ENCODE assay signal across 14 cellular contexts in genomic region chr7:77823787-77824186, GRCh38. TPM values are rescaled to one million over a fixed set of nuclear protein-coding genes. Genes with fewer than 3 reads are reported as not detected.
A peak's percentile ranks its signal among the peaks of the same experiment; 100 is the strongest.
DNase-seq lines count a peak whose midpoint lies in the region; ATAC-seq, FAIRE-seq and TF ChIP-seq lines count a peak whose summit lies in the region.
"Had no signal": no experiment of that assay in that cellular context is flagged by ENCODE, and none has a peak within 500 bp of the region (broad histone marks: within the 10 kb centered on the region; RNA-seq: fewer than 3 reads in every experiment).

No MANE protein-coding gene starts in this region.

- peaks cover 44% of the 10 kb centered on the region for H3K36me3 Mint-ChIP-seq in activated naive CD8-positive, alpha-beta T cell treated with anti-CD3 and anti-CD28 coated beads, Interleukin-2, amount 50 U/mL, for 24 hours (ENCODE audit: low read depth)
- H3K36me3 Mint-ChIP-seq in activated naive CD8-positive, alpha-beta T cell treated with anti-CD3 and anti-CD28 coated beads for 36 hours, result peaks cover 63% of the 10 kb centered on the region

- H3K27me3 ChIP-seq in Karpas-422 (ENCODE audit: low read length) (no peaks in the 10 kb centered on the region), A673 (replicated peaks; ENCODE audit: insufficient read depth, low read depth, low read length, poor library complexity) (no peaks in the 10 kb centered on the region), HepG2 (ENCODE audit: control insufficient read depth in 1 of 2, insufficient read depth in 2 of 2, low read length in 2 of 2) (no peaks in the 10 kb centered on the region)
- H3K27me3 ChIP-seq: adrenal gland had no signal

- no peak for FAIRE-seq in HepG2 (lab: Jason Lieb, UNC)
- FAIRE-seq: colon had no signal

- TF ChIP-seq CTCF in A673 (conservative IDR thresholded peaks at IDR 0.05; ENCODE audit: low read depth, low read length) (no peak), HepG2 (CRISPR knock-in tag; IDR thresholded peaks at IDR 0.05) (no peak)

- H3K4me1 Mint-ChIP-seq in activated naive CD8-positive, alpha-beta T cell treated with anti-CD3 and anti-CD28 coated beads, Interleukin-2, amount 50 U/mL, for 24 hours, result peaks cover 33% of the 10 kb centered on the region
- H3K4me1 Mint-ChIP-seq in activated naive CD8-positive, alpha-beta T cell treated with anti-CD3 and anti-CD28 coated beads for 36 hours, result peaks cover 12% of the 10 kb centered on the region

- H3K27me3 Mint-ChIP-seq in activated naive CD8-positive, alpha-beta T cell treated with anti-CD3 and anti-CD28 coated beads, Interleukin-2, amount 50 U/mL, for 24 hours, result no peaks in the 10 kb centered on the region
- no peaks in the 10 kb centered on the region for H3K27me3 Mint-ChIP-seq in activated naive CD8-positive, alpha-beta T cell treated with anti-CD3 and anti-CD28 coated beads for 36 hours

- H3K9ac ChIP-seq in Karpas-422 (ENCODE audit: low read length), result peak overlapping the region; percentile 56
- no peak overlapping the region for H3K9ac ChIP-seq in HepG2 (ENCODE audit: insufficient read depth, low read depth, low read length)

- TF ChIP-seq EP300 in HepG2 (IDR thresholded peaks at IDR 0.05; ENCODE audit: low read depth in 2 of 2, low read length in 2 of 2) (no peak), HepG2 (CRISPR knock-in tag; IDR thresholded peaks at IDR 0.05; ENCODE audit: borderline replicate concordance) (no peak)

- H3K9me2 ChIP-seq in Karpas-422 (replicated peaks; ENCODE audit: insufficient read depth, low read length), result no peaks in the 10 kb centered on the region

- peaks cover 75% of the 10 kb centered on the region for H3K4me1 ChIP-seq in Karpas-422 (ENCODE audit: low read length)
- no peaks in the 10 kb centered on the region for H3K4me1 ChIP-seq in A673 (ENCODE audit: insufficient read depth, low read length, poor library complexity, severe bottlenecking)
- H3K4me1 ChIP-seq in HepG2 (ENCODE audit: insufficient read depth, low read length), result no peaks in the 10 kb centered on the region
- H3K4me1 ChIP-seq: adrenal gland had no signal

- H3K27ac Mint-ChIP-seq in activated naive CD8-positive, alpha-beta T cell treated with anti-CD3 and anti-CD28 coated beads, Interleukin-2, amount 50 U/mL, for 24 hours, result peak overlapping the region; percentile 9
- H3K27ac Mint-ChIP-seq in activated naive CD8-positive, alpha-beta T cell treated with anti-CD3 and anti-CD28 coated beads for 36 hours, result no peak overlapping the region

- H2AFZ ChIP-seq in Karpas-422 (ENCODE audit: low read length) (no peak overlapping the region), HepG2 (ENCODE audit: low read length) (no peak overlapping the region)

- intact Hi-C loops in A673 (cut with micrococcal nuclease; ENCODE audit: unreplicated experiment), result no loop called here
- intact Hi-C loops in HepG2 (cut with micrococcal nuclease; ENCODE audit: unreplicated experiment), result no loop called here

- 97% methylated on average over 2 of the region's 2 CpGs for WGBS in HepG2 (ENCODE audit: low lambda C conversion rate)

- no peak for TF ChIP-seq RAD21 in HepG2 (CRISPR knock-in tag; IDR thresholded peaks at IDR 0.05)

- no peak for TF ChIP-seq POLR2A in HepG2 (IDR thresholded peaks at IDR 0.05; ENCODE audit: insufficient read depth in 1 of 2, low read depth in 2 of 2, low read length in 2 of 2)

- H3K4me2 ChIP-seq in Karpas-422 (ENCODE audit: low read depth, low read length, poor library complexity, severe bottlenecking) (peak overlapping the region; percentile 82), HepG2 (ENCODE audit: low read depth, low read length) (no peak overlapping the region)

- no peak for DNase-seq in activated naive CD8-positive, alpha-beta T cell treated with anti-CD3 and anti-CD28 coated beads, Interleukin-2, amount 50 U/mL, for 24 hours
- DNase-seq in activated naive CD8-positive, alpha-beta T cell treated with anti-CD3 and anti-CD28 coated beads for 36 hours, result no peak
- no peak for DNase-seq in Karpas-422
- no peak for DNase-seq in HuH-7 (ENCODE audit: low spot score)
- DNase-seq in A673 (ENCODE audit: low spot score), result no peak
- no peak for DNase-seq in HepG2 (ENCODE audit: low spot score)
- DNase-seq: adrenal gland, H7, NCI-H446 treated with DMSO at 0.1 percent for 48 hours had no signal

- H4K20me1 ChIP-seq in Karpas-422 (ENCODE audit: insufficient read depth, low read depth, low read length) (no peaks in the 10 kb centered on the region), HepG2 (ENCODE audit: insufficient read depth, low read length) (no peaks in the 10 kb centered on the region)

- no peak for ATAC-seq in activated naive CD8-positive, alpha-beta T cell treated with anti-CD3 and anti-CD28 coated beads, Interleukin-2, amount 50 U/mL, for 24 hours
- ATAC-seq in GM21786 (IDR thresholded peaks at IDR 0.05; ENCODE audit: unreplicated experiment) (peak; percentile 29), HepG2 (no peak), GM19455 (IDR thresholded peaks at IDR 0.05; ENCODE audit: unreplicated experiment) (no peak)
- ATAC-seq: activated CD4-positive, CD25-positive, alpha-beta regulatory T cell treated with anti-CD3 and anti-CD28 coated beads, Interleukin-2, amount 50 U/mL, for 24 hours; esophagus mucosa had no signal

- H3K79me2 ChIP-seq in Karpas-422 (ENCODE audit: low read length) (peaks cover 92% of the 10 kb centered on the region), HepG2 (ENCODE audit: insufficient read depth, low read length) (peaks cover 7% of the 10 kb centered on the region)

- H3K27ac ChIP-seq in Karpas-422 (ENCODE audit: low read length), result peak overlapping the region; percentile 99
- H3K27ac ChIP-seq in A673 (ENCODE audit: low read depth, low read length, poor library complexity, severe bottlenecking), result no peak overlapping the region
- no peak overlapping the region for H3K27ac ChIP-seq in HepG2 (ENCODE audit: extremely low read length, insufficient read depth, low read length)
- H3K27ac ChIP-seq: adrenal gland had no signal

- peaks cover 19% of the 10 kb centered on the region for H3K36me3 ChIP-seq in Karpas-422 (ENCODE audit: insufficient read depth, low read length)
- H3K36me3 ChIP-seq in A673 (ENCODE audit: insufficient read depth, low read length, poor library complexity, severe bottlenecking), result no peaks in the 10 kb centered on the region
- H3K36me3 ChIP-seq in HepG2 (replicated peaks in 1 of 2; ENCODE audit: control insufficient read depth in 1 of 2, insufficient read depth in 2 of 2, low read length in 2 of 2), result no peaks in the 10 kb centered on the region
- H3K36me3 ChIP-seq: adrenal gland had no signal

- peaks cover 55% of the 10 kb centered on the region for H3K9me3 Mint-ChIP-seq in activated naive CD8-positive, alpha-beta T cell treated with anti-CD3 and anti-CD28 coated beads, Interleukin-2, amount 50 U/mL, for 24 hours
- H3K9me3 Mint-ChIP-seq in activated naive CD8-positive, alpha-beta T cell treated with anti-CD3 and anti-CD28 coated beads for 36 hours, result peaks cover 42% of the 10 kb centered on the region

- BruUV-seq in A673 (replicated peaks; lab: Mats Ljungman, UMichigan), result no TSS peak
- BruUV-seq in HepG2 (replicated peaks; lab: Mats Ljungman, UMichigan), result no TSS peak

- H3K9me3 ChIP-seq in Karpas-422 (ENCODE audit: low read length) (peaks cover 5% of the 10 kb centered on the region; the same call in 1 of the 2 replicates), A673 (ENCODE audit: low read depth, low read length, poor library complexity, severe bottlenecking) (peaks cover 35% of the 10 kb centered on the region), HepG2 (ENCODE audit: low read length) (peaks cover 25% of the 10 kb centered on the region)

- POLR2A ChIA-PET in A673 (lab: Charles Lee; ENCODE audit: low non-redundant PET) (no interaction called here), HepG2 (lab: Yijun Ruan, JAX) (no interaction called here)

- H3K4me3 ChIP-seq in Karpas-422 (ENCODE audit: low read length) (peak overlapping the region; percentile 58), A673 (ENCODE audit: low read depth, low read length, poor library complexity, severe bottlenecking) (no peak overlapping the region), HepG2 (replicated peaks in 1 of 3; ENCODE audit: insufficient read depth in 1 of 3, low read depth in 2 of 3, low read length in 3 of 3) (no peak overlapping the region)
- H3K4me3 ChIP-seq: adrenal gland had no signal

- in situ Hi-C loops in HepG2 (cut with HindIII; ENCODE audit: extremely low pct_ligation_motif_present, low pct_unique_long_range_greater_than_20kb), result no loop called here

- CTCF ChIA-PET in A673 (lab: Charles Lee) (no interaction called here), HepG2 (lab: Yijun Ruan, JAX; ENCODE audit: low intra/inter-chr PET ratio, low total read pairs) (no interaction called here)

- peak overlapping the region; percentile 20 for H3K4me3 Mint-ChIP-seq in activated naive CD8-positive, alpha-beta T cell treated with anti-CD3 and anti-CD28 coated beads, Interleukin-2, amount 50 U/mL, for 24 hours
- no peak overlapping the region for H3K4me3 Mint-ChIP-seq in activated naive CD8-positive, alpha-beta T cell treated with anti-CD3 and anti-CD28 coated beads for 36 hours

RNA-seq across cellular contexts. Expression of gene PHTF2, which starts 25.2 kb away (rescaled TPM):
- 10 to 100 TPM; 21.6 to 23.8 TPM for total RNA-seq in activated naive CD8-positive, alpha-beta T cell treated with anti-CD3 and anti-CD28 coated beads for 36 hours
- 39.3 and 65.7 TPM in 2 replicates for total RNA-seq in Karpas-422 (2014; rRNA removed; shearing (Covaris generic); ENCODE audit: low replicate concordance)
- 34.4 and 36.6 TPM in 2 replicates for total RNA-seq in A673 (2021)
- total RNA-seq in HepG2 (2016; rRNA removed; fragmentation: Illumina TruSeq; extraction: Trizol), result 9.2 and 10.2 TPM in 2 replicates
- 1.7 and 2.2 TPM in 2 replicates for total RNA-seq in HepG2 (2016; cell fraction: cytosol; rRNA removed; fragmentation: Illumina TruSeq; extraction: Trizol; ENCODE audit: low read depth)
- total RNA-seq in HepG2 (2016; cell fraction: insoluble cytoplasmic fraction; rRNA removed; fragmentation: Illumina TruSeq; extraction: Trizol), result 7.8 and 9.8 TPM in 2 replicates
- total RNA-seq in HepG2 (2016; cell fraction: membrane; rRNA removed; fragmentation: Illumina TruSeq; extraction: Trizol), result 6.1 and 6.8 TPM in 2 replicates
- 13.9 and 15.6 TPM in 2 replicates for total RNA-seq in HepG2 (2016; cell fraction: nucleus; rRNA removed; fragmentation: Illumina TruSeq; extraction: Trizol)
- polyA plus RNA-seq in HepG2 (2011; rRNA removed), result 4.3 and 7.4 TPM in 2 replicates
- polyA plus RNA-seq in HepG2 (2011; cell fraction: cytosol; rRNA removed), result 2.8 and 3.6 TPM in 2 replicates
- polyA plus RNA-seq in HepG2 (2011; cell fraction: nucleus; rRNA removed), result 2.2 and 3.6 TPM in 2 replicates
- polyA plus RNA-seq in HepG2 (2012), result 4.2 and 5.9 TPM in 2 replicates
- 1.4 and 1.7 TPM in 2 replicates for polyA plus RNA-seq in HepG2 (2016; cell fraction: cytosol; fragmentation: Illumina TruSeq; extraction: Trizol; ENCODE audit: low read depth)
- 4.1 and 4.6 TPM in 2 replicates for polyA plus RNA-seq in HepG2 (2016; cell fraction: insoluble cytoplasmic fraction; fragmentation: Illumina TruSeq; extraction: Trizol; ENCODE audit: low read depth)
- 2.7 TPM in 2 replicates for polyA plus RNA-seq in HepG2 (2016; cell fraction: membrane; fragmentation: Illumina TruSeq; extraction: Trizol; ENCODE audit: low read depth)
- 12.9 and 13.8 TPM in 2 replicates for polyA plus RNA-seq in HepG2 (2016; cell fraction: nucleus; fragmentation: Illumina TruSeq; extraction: Trizol; ENCODE audit: insufficient read depth, low read depth)
- 5.8 and 9.3 TPM in 2 replicates for polyA minus RNA-seq in HepG2 (2011; rRNA and poly(A)+ RNA removed; ENCODE audit: low replicate concordance)
- polyA minus RNA-seq in HepG2 (2011; cell fraction: cytosol; rRNA and poly(A)+ RNA removed), result 6.3 and 7.1 TPM in 2 replicates
- 16.0 and 16.5 TPM in 2 replicates for polyA minus RNA-seq in HepG2 (2011; cell fraction: nucleus; rRNA and poly(A)+ RNA removed)

RNA-seq across cellular contexts. Expression of gene TMEM60, which starts 25.6 kb away (rescaled TPM):
- 1 to 10 TPM; 9.2 to 9.8 TPM for total RNA-seq in activated naive CD8-positive, alpha-beta T cell treated with anti-CD3 and anti-CD28 coated beads for 36 hours
- 28.5 and 64.4 TPM in 2 replicates for total RNA-seq in Karpas-422 (2014; rRNA removed; shearing (Covaris generic); ENCODE audit: low replicate concordance)
- total RNA-seq in A673 (2021), result 13.4 and 14.8 TPM in 2 replicates
- total RNA-seq in HepG2 (2016; rRNA removed; fragmentation: Illumina TruSeq; extraction: Trizol), result 25.6 and 26.9 TPM in 2 replicates
- 17.9 and 19.9 TPM in 2 replicates for total RNA-seq in HepG2 (2016; cell fraction: cytosol; rRNA removed; fragmentation: Illumina TruSeq; extraction: Trizol; ENCODE audit: low read depth)
- total RNA-seq in HepG2 (2016; cell fraction: insoluble cytoplasmic fraction; rRNA removed; fragmentation: Illumina TruSeq; extraction: Trizol), result 26.6 and 27.6 TPM in 2 replicates
- 31.1 and 33.1 TPM in 2 replicates for total RNA-seq in HepG2 (2016; cell fraction: membrane; rRNA removed; fragmentation: Illumina TruSeq; extraction: Trizol)
- total RNA-seq in HepG2 (2016; cell fraction: nucleus; rRNA removed; fragmentation: Illumina TruSeq; extraction: Trizol), result 15.4 and 16.4 TPM in 2 replicates
- polyA plus RNA-seq in HepG2 (2011; rRNA removed), result 20.8 and 27.7 TPM in 2 replicates
- polyA plus RNA-seq in HepG2 (2011; cell fraction: cytosol; rRNA removed), result 12.3 and 20.7 TPM in 2 replicates
- 3.3 and 4.4 TPM in 2 replicates for polyA plus RNA-seq in HepG2 (2011; cell fraction: nucleus; rRNA removed)
- 20.8 and 25.5 TPM in 2 replicates for polyA plus RNA-seq in HepG2 (2012)
- polyA plus RNA-seq in HepG2 (2016; cell fraction: cytosol; fragmentation: Illumina TruSeq; extraction: Trizol; ENCODE audit: low read depth), result 18.6 and 27.4 TPM in 2 replicates
- 32.4 and 33.8 TPM in 2 replicates for polyA plus RNA-seq in HepG2 (2016; cell fraction: insoluble cytoplasmic fraction; fragmentation: Illumina TruSeq; extraction: Trizol; ENCODE audit: low read depth)
- 30.4 and 37.5 TPM in 2 replicates for polyA plus RNA-seq in HepG2 (2016; cell fraction: membrane; fragmentation: Illumina TruSeq; extraction: Trizol; ENCODE audit: low read depth)
- 23.7 and 24.2 TPM in 2 replicates for polyA plus RNA-seq in HepG2 (2016; cell fraction: nucleus; fragmentation: Illumina TruSeq; extraction: Trizol; ENCODE audit: insufficient read depth, low read depth)
- 6.9 and 8.6 TPM in 2 replicates for polyA minus RNA-seq in HepG2 (2011; rRNA and poly(A)+ RNA removed; ENCODE audit: low replicate concordance)
- polyA minus RNA-seq in HepG2 (2011; cell fraction: cytosol; rRNA and poly(A)+ RNA removed), result 5.4 and 6.6 TPM in 2 replicates
- 3.6 and 5.1 TPM in 2 replicates for polyA minus RNA-seq in HepG2 (2011; cell fraction: nucleus; rRNA and poly(A)+ RNA removed)
